22 cellular contexts compared by ENCODE assay signal in the genomic region with DNA sequence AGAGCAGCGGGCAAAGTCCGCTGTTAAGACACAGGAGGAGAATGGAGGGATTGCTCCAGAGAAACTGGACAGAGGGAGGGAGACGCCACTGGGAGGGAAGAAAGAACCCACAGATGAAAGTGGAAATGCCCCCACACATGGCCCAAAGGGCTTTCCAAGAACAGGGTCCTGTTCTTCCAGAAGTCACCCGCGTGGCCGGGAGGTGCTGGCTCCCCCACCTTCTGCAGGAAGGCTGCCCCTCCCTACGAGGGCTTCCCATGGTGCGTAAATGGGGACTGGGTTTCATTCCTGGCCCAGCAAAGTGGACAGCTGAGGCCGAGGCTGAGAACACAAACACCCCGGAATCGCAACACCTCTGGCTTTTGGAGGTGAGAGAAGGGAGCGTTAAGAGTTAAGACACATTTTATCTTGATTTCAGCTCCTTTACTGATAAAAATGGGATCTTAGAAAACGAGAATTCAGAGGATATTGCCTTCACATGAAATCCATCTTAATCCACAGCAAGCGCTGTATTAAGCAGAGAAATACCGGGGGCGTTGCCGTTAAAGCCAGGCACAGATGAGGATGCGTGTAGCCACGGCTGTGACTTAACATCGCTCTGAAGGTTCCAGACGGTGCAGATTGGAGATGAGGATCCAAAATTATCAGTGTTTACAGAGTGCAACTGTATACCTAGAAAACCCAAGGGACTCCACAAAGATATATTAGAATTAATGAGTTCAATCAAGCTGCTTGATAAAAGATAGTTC. TPM values are rescaled to one million over a fixed set of nuclear protein-coding genes. Genes with fewer than 3 reads are reported as not detected.
"Had no signal": no experiment of that assay in that cellular context is flagged by ENCODE, and none has a peak within 500 bp of the region (broad histone marks: within the 10 kb centered on the region; RNA-seq: fewer than 3 reads in every experiment).

No MANE protein-coding gene starts in this region.

- H3K9me3 ChIP-seq: heart left ventricle, pancreas, right lobe of liver, tibial artery, upper lobe of left lung, uterus had no signal

- H3K4me1 Mint-ChIP-seq: stimulated activated memory B cell treated with anti-CD40 and anti-IgM and Interleukin-4, amounts not matched to agents 10 μg/mL and 1 μg/mL and 100 μg/mL, for 72 hours had no signal

- H3K4me3 ChIP-seq: heart left ventricle, lung, neural progenitor cell, pancreas, right lobe of liver, tibial artery, upper lobe of left lung, uterus had no signal

- H3K27ac ChIP-seq: heart left ventricle, neural progenitor cell, pancreas, right lobe of liver, tibial artery, upper lobe of left lung had no signal

- H3K36me3 Mint-ChIP-seq: natural killer cell treated with Interleukin-12 subunit alpha and Interleukin-12 subunit beta and Interleukin-15 and Interleukin-18, amount 100 ng/mL, for 72 hours; neural progenitor cell; stimulated activated memory B cell treated with anti-CD40 and anti-IgM and Interleukin-4, amounts not matched to agents 10 μg/mL and 1 μg/mL and 100 μg/mL, for 72 hours had no signal

- H3K9me3 Mint-ChIP-seq: natural killer cell treated with Interleukin-12 subunit alpha and Interleukin-12 subunit beta and Interleukin-15 and Interleukin-18, amount 100 ng/mL, for 72 hours; neural progenitor cell; stimulated activated memory B cell treated with anti-CD40 and anti-IgM and Interleukin-4, amounts not matched to agents 10 μg/mL and 1 μg/mL and 100 μg/mL, for 72 hours; stimulated activated naive CD8-positive, alpha-beta T cell treated with anti-CD3 and anti-CD28 coated beads, Interleukin-15, Interleukin-2, amounts not matched to agents 100 ng/mL and 50 ng/mL, for 24 hours had no signal

- H3K27me3 ChIP-seq: neural progenitor cell, right lobe of liver, tibial artery, upper lobe of left lung, uterus had no signal

- H3K4me3 Mint-ChIP-seq: natural killer cell treated with Interleukin-12 subunit alpha and Interleukin-12 subunit beta and Interleukin-15 and Interleukin-18, amount 100 ng/mL, for 72 hours; neural progenitor cell; stimulated activated memory B cell treated with anti-CD40 and anti-IgM and Interleukin-4, amounts not matched to agents 10 μg/mL and 1 μg/mL and 100 μg/mL, for 72 hours; stimulated activated naive CD8-positive, alpha-beta T cell treated with anti-CD3 and anti-CD28 coated beads, Interleukin-15, Interleukin-2, amounts not matched to agents 100 ng/mL and 50 ng/mL, for 24 hours had no signal

- H3K4me1 ChIP-seq: heart left ventricle, neural progenitor cell, pancreas, right lobe of liver, tibial artery, upper lobe of left lung had no signal

- H3K27ac Mint-ChIP-seq: natural killer cell treated with Interleukin-12 subunit alpha and Interleukin-12 subunit beta and Interleukin-15 and Interleukin-18, amount 100 ng/mL, for 72 hours; progenitor cell of endocrine pancreas; stimulated activated memory B cell treated with anti-CD40 and anti-IgM and Interleukin-4, amounts not matched to agents 10 μg/mL and 1 μg/mL and 100 μg/mL, for 72 hours; stimulated activated naive CD8-positive, alpha-beta T cell treated with anti-CD3 and anti-CD28 coated beads, Interleukin-15, Interleukin-2, amounts not matched to agents 100 ng/mL and 50 ng/mL, for 24 hours had no signal

- H3K36me3 ChIP-seq: heart left ventricle, neural progenitor cell, pancreas, right lobe of liver, upper lobe of left lung, uterus had no signal

- DNase-seq: effector memory CD4-positive, alpha-beta T cell; islet precursor cell; left ventricle myocardium superior; mesenchymal stem cell; midbrain; occipital lobe; stimulated activated CD4-positive, alpha-beta T cell treated with anti-CD3 and anti-CD28 coated beads, Interleukin-15, amount 100 ng/mL, for 24 hours; stimulated activated CD4-positive, alpha-beta T cell treated with anti-CD3 and anti-CD28 coated beads, Interleukin-1b, Interleukin-23, amount 100 ng/mL, for 48 hours; stimulated activated CD4-positive, alpha-beta T cell treated with anti-CD3 and anti-CD28 coated beads, Interleukin-4, amount 100 ng/mL, for 24 hours; tibial artery; upper lobe of left lung; uterus had no signal

- ATAC-seq: esophagus mucosa; heart left ventricle; left ventricle myocardium superior; natural killer cell treated with Interleukin-12 subunit alpha and Interleukin-12 subunit beta and Interleukin-15 and Interleukin-18, amount 100 ng/mL, for 72 hours; pancreas; right lobe of liver; stimulated activated memory B cell treated with anti-CD40 and anti-IgM and Interleukin-4, amounts not matched to agents 10 μg/mL and 1 μg/mL and 100 μg/mL, for 72 hours had no signal

RNA-seq across cellular contexts. Expression of a gene that starts 11.1 kb away (rescaled TPM):
- total RNA-seq: natural killer cell treated with Interleukin-12 subunit alpha and Interleukin-12 subunit beta and Interleukin-15 and Interleukin-18, amount 100 ng/mL, for 72 hours had no signal
